ENCODE assay signal across 19 cellular contexts in genomic region chr22:36964110-36964509, GRCh38. TPM values are rescaled to one million over a fixed set of nuclear protein-coding genes. Genes with fewer than 3 reads are reported as not detected.
DNase-seq lines count a peak whose midpoint lies in the region; ATAC-seq and TF ChIP-seq lines count a peak whose summit lies in the region.
"Had no signal": no experiment of that assay in that cellular context is flagged by ENCODE, and none has a peak within 500 bp of the region (broad histone marks: within the 10 kb centered on the region; RNA-seq: fewer than 3 reads in every experiment).

No MANE protein-coding gene starts in this region.

- H3K4me1 Mint-ChIP-seq in WTC11 = peaks cover 30% of the 10 kb centered on the region
- H3K4me1 Mint-ChIP-seq: CD4-positive, alpha-beta memory T cell had no signal

- no peaks in the 10 kb centered on the region for H3K36me3 Mint-ChIP-seq in WTC11
- H3K36me3 Mint-ChIP-seq: CD4-positive, alpha-beta memory T cell had no signal

- TF ChIP-seq POLR2A in esophagus squamous epithelium (IDR thresholded peaks at IDR 0.05) = no peak
- TF ChIP-seq POLR2A in esophagus muscularis mucosa (IDR thresholded peaks at IDR 0.05; ENCODE audit: low read depth) = no peak
- TF ChIP-seq POLR2A in testis (IDR thresholded peaks at IDR 0.05) = no peak

- TF ChIP-seq CTCF in WTC11 (IDR thresholded peaks at IDR 0.05) (no peak), esophagus squamous epithelium (IDR thresholded peaks at IDR 0.05) (no peak), esophagus muscularis mucosa (IDR thresholded peaks at IDR 0.05) (no peak), testis (IDR thresholded peaks at IDR 0.05) (no peak)

- H3K27ac ChIP-seq in esophagus squamous epithelium (no peak overlapping the region), esophagus muscularis mucosa (replicated peaks in 1 of 4) (no peak overlapping the region), testis (no peak overlapping the region)
- H3K27ac ChIP-seq: C4-2B had no signal

- peak; percentile 68 for ATAC-seq in WTC11
- ATAC-seq in left lobe of liver = no peak

- H3K9me3 ChIP-seq in esophagus squamous epithelium (no peaks in the 10 kb centered on the region), esophagus muscularis mucosa (no peaks in the 10 kb centered on the region), testis (no peaks in the 10 kb centered on the region)
- H3K9me3 ChIP-seq: BE2C, HAP-1 had no signal

- H3K4me1 ChIP-seq in esophagus squamous epithelium (no peaks in the 10 kb centered on the region), esophagus muscularis mucosa (no peaks in the 10 kb centered on the region), testis (no peaks in the 10 kb centered on the region)
- H3K4me1 ChIP-seq: BE2C had no signal

- H3K27me3 ChIP-seq in esophagus squamous epithelium (peaks cover 0 to 26% (median 0%) of the 10 kb centered on the region in 4 donors), esophagus muscularis mucosa (peaks cover 0 to 43% (median 0%) of the 10 kb centered on the region in 4 donors), testis (no peaks in the 10 kb centered on the region)

- H3K27me3 Mint-ChIP-seq in WTC11 (ENCODE audit: low read depth) = peaks cover 19% of the 10 kb centered on the region

- no peak for TF ChIP-seq EP300 in esophagus muscularis mucosa (IDR thresholded peaks at IDR 0.05)

- DNase-seq in AML-193 (lab: John Stamatoyannopoulos, UW) (peak; percentile 22 to 42), OCI-M1 (lab: John Stamatoyannopoulos, UW) (peak; percentile 79), WTC11 (ENCODE audit: low spot score) (no peak), left lobe of liver (ENCODE audit: low spot score) (peak; percentile 24), esophagus squamous epithelium (lab: John Stamatoyannopoulos, UW) (no peak), esophagus muscularis mucosa (ENCODE audit: extremely low spot score) (no peak), testis (no peak), SK-N-DZ (ENCODE audit: low spot score) (no peak)
- DNase-seq: ACHN; BE2C; CD4-positive, alpha-beta memory T cell; DMS79; HFFc6 had no signal

- CTCF ChIA-PET in WTC11 (lab: Charles Lee) = interaction anchor here (0.8 to 3.6 kb wide), 5 partner anchors 13 to 295 kb away, joined by 3 to 41 read pairs (median 4); no protein-coding TSS in a partner anchor

- H3K36me3 ChIP-seq in esophagus squamous epithelium (no peaks in the 10 kb centered on the region), esophagus muscularis mucosa (no peaks in the 10 kb centered on the region), testis (ENCODE audit: low read depth, missing control alignments) (no peaks in the 10 kb centered on the region)
- H3K36me3 ChIP-seq: BE2C, HAP-1 had no signal

- no peak overlapping the region for H3K4me3 Mint-ChIP-seq in WTC11
- H3K4me3 Mint-ChIP-seq: CD4-positive, alpha-beta memory T cell; GM23338; HFFc6 had no signal

- H3K4me3 ChIP-seq in esophagus squamous epithelium (no peak overlapping the region), esophagus muscularis mucosa (no peak overlapping the region), testis (no peak overlapping the region)
- H3K4me3 ChIP-seq: GM23338, HAP-1 had no signal

- POLR2A ChIA-PET in WTC11 (lab: Charles Lee) = no interaction called here

- intact Hi-C loops in esophagus squamous epithelium (cut with DNase I) (no loop called here), esophagus muscularis mucosa (cut with DNase I) (no loop called here), testis (cut with DNase I; ENCODE audit: low total_unique reads) (no loop called here)

- no peak overlapping the region; the same call in 1 of the 2 replicates for H3K27ac Mint-ChIP-seq in WTC11
- H3K27ac Mint-ChIP-seq: GM23338, HFFc6 had no signal

- peaks cover 12% of the 10 kb centered on the region for H3K9me3 Mint-ChIP-seq in WTC11
- H3K9me3 Mint-ChIP-seq: CD4-positive, alpha-beta memory T cell; HFFc6 had no signal

TF ChIP-seq in WTC11, 78 proteins besides CTCF, POLR2A, EP300 and RAD21:
- TF ChIP-seq ATF3 (CRISPR knock-in tag; conservative IDR thresholded peaks at IDR 0.05) (no peak), CREB1 (CRISPR knock-in tag; IDR thresholded peaks at IDR 0.05) (no peak)

RNA-seq across cellular contexts. Expression of gene CSF2RB, which starts 50.7 kb away (rescaled TPM):
- total RNA-seq in WTC11 (2021) (0.05 to 0.07 TPM (median 0.07 TPM) in 3 replicates), left lobe of liver (1.1 TPM), esophagus squamous epithelium (1 to 10 TPM; 1.5 to 6.1 (median 2.9) TPM), esophagus muscularis mucosa (10 to 100 TPM in 1 of 4 donors, 1 to 10 TPM in 3; 4.6 to 19.4 (median 6.2) TPM), testis (1 to 10 TPM; 2.3 to 2.6 TPM)
- 4.0 TPM for polyA plus RNA-seq in testis (ENCODE audit: insufficient read depth, low read depth, low replicate concordance)
- polyA plus RNA-seq in SK-N-DZ (2014; cell fraction: cytosol; rRNA removed) = not detected in 2 replicates
- not detected in 2 replicates for polyA plus RNA-seq in SK-N-DZ (2014; cell fraction: nucleus; rRNA removed)
- total RNA-seq: A172, G401, GM23338, HT1080 had no signal
- polyA plus RNA-seq: GM23338 had no signal

RNA-seq across cellular contexts. Expression of gene TST, which starts 55.1 kb away (rescaled TPM):
- 24.4 to 33.3 TPM (median 32.8 TPM) in 3 replicates for total RNA-seq in WTC11 (2021)
- 349 TPM for total RNA-seq in left lobe of liver
- 100 to 1,000 TPM in 2 of 4 donors, 10 to 100 TPM in 2; 60.8 to 163 (median 82.9) TPM for total RNA-seq in esophagus squamous epithelium
- 10 to 100 TPM; 27.0 to 44.8 (median 38.6) TPM for total RNA-seq in esophagus muscularis mucosa
- total RNA-seq in testis = 10 to 100 TPM; 18.0 to 20.9 TPM
- 18.2 TPM for polyA plus RNA-seq in testis (ENCODE audit: insufficient read depth, low read depth, low replicate concordance)
- 31.8 and 33.6 TPM in 2 replicates for polyA plus RNA-seq in SK-N-DZ (2014; cell fraction: cytosol; rRNA removed)
- 18.0 and 22.7 TPM in 2 replicates for polyA plus RNA-seq in SK-N-DZ (2014; cell fraction: nucleus; rRNA removed)

RNA-seq across cellular contexts. Expression of gene MPST, which starts 55.4 kb away (rescaled TPM):
- total RNA-seq in WTC11 (2021) = 86.6 to 101 TPM (median 98.7 TPM) in 3 replicates
- 247 TPM for total RNA-seq in left lobe of liver
- 100 to 1,000 TPM in 3 of 4 donors, 10 to 100 TPM in 1; 88.4 to 160 (median 132) TPM for total RNA-seq in esophagus squamous epithelium
- 100 to 1,000 TPM; 124 to 205 (median 169) TPM for total RNA-seq in esophagus muscularis mucosa
- 100 to 1,000 TPM in 1 of 2 donors, 10 to 100 TPM in 1; 99.6 to 114 TPM for total RNA-seq in testis
- 64.1 TPM for polyA plus RNA-seq in testis (ENCODE audit: insufficient read depth, low read depth, low replicate concordance)
- 391 and 411 TPM in 2 replicates for polyA plus RNA-seq in SK-N-DZ (2014; cell fraction: cytosol; rRNA removed)
- polyA plus RNA-seq in SK-N-DZ (2014; cell fraction: nucleus; rRNA removed) = 297 and 335 TPM in 2 replicates

Comparison
In these comparisons a context has a peak if more than half of its experiments do, and no peak if none do; other contexts are left out.
1. DNase-seq: peak in AML-193 (2 of 2), OCI-M1 (single experiment) and left lobe of liver (single experiment); none in WTC11 (single experiment), esophagus squamous epithelium (single experiment), esophagus muscularis mucosa (single experiment), testis (single experiment) and SK-N-DZ (single experiment).